7 cellular contexts compared by ENCODE assay signal in genomic region chr17:64989756-64990155, GRCh38.
DNase-seq lines count a peak whose midpoint lies in the region; ATAC-seq and TF ChIP-seq lines count a peak whose summit lies in the region.
"Not testable (repeated sequence)": the region's sequence is repeated elsewhere in the genome, so short reads cannot be mapped to it uniquely, and the experiment has no call there.

No MANE protein-coding gene starts in this region.

- not testable (repeated sequence) for TF ChIP-seq POLR2A in breast epithelium (IDR thresholded peaks at IDR 0.05); esophagus squamous epithelium (IDR thresholded peaks at IDR 0.05); prostate gland (IDR thresholded peaks at IDR 0.05); stomach (IDR thresholded peaks at IDR 0.05)

- H3K27ac Mint-ChIP-seq in CD4-positive, alpha-beta T cell, result peak overlapping the region; percentile 44

- TF ChIP-seq EP300 in stomach (IDR thresholded peaks at IDR 0.05), result not testable (repeated sequence)

- not testable (repeated sequence) for H3K4me3 Mint-ChIP-seq in CD4-positive, alpha-beta T cell

- CTCF ChIA-PET in CD4-positive, alpha-beta T cell (lab: Charles Lee); RWPE1 (lab: Yijun Ruan, JAX): not testable (repeated sequence)

- POLR2A ChIA-PET in CD4-positive, alpha-beta T cell (lab: Charles Lee), result interaction anchor here (2.9 kb wide), 1 partner anchor 14 kb away, joined by 9 read pairs; no protein-coding TSS in a partner anchor
- POLR2A ChIA-PET in RWPE1 (lab: Yijun Ruan, JAX; ENCODE audit: low non-redundant PET), result not testable (repeated sequence)

- H3K4me1 ChIP-seq in breast epithelium, result not testable (repeated sequence)
- H3K4me1 ChIP-seq in esophagus squamous epithelium, result peaks cover 5 to 45% (median 31%) of the 10 kb centered on the region in 3 donors
- peaks cover 14% of the 10 kb centered on the region for H3K4me1 ChIP-seq in prostate gland (replicated peaks)
- peaks cover 8 to 54% (median 30%) of the 10 kb centered on the region in 4 donors for H3K4me1 ChIP-seq in stomach

- WGBS in esophagus squamous epithelium, 2 donors, result 77 to 95% methylated on average over 2 to 3 of the region's 3 CpGs
- 93% methylated on average over 3 of the region's 3 CpGs for WGBS in prostate gland
- WGBS in stomach, 5 donors, result 82 to 100% (median 94%) methylated on average over 3 of the region's 3 CpGs

- DNase-seq in CD4-positive, alpha-beta T cell; RWPE1 (ENCODE audit: low spot score); breast epithelium (ENCODE audit: low spot score in 2 of 2); esophagus squamous epithelium (lab: John Stamatoyannopoulos, UW); prostate gland (ENCODE audit: low spot score); stomach: not testable (repeated sequence)
- peak; percentile 32 for DNase-seq in islet precursor cell

- not testable (repeated sequence) for ATAC-seq in CD4-positive, alpha-beta T cell (ENCODE audit: poor library complexity)

- H3K36me3 ChIP-seq in breast epithelium, esophagus squamous epithelium, prostate gland, stomach: not testable (repeated sequence)

- H3K27me3 ChIP-seq in CD4-positive, alpha-beta T cell (ENCODE audit: control insufficient read depth, insufficient read depth, low read length); breast epithelium; esophagus squamous epithelium; prostate gland (replicated peaks; ENCODE audit: insufficient read depth); stomach: not testable (repeated sequence)

- H3K36me3 Mint-ChIP-seq in CD4-positive, alpha-beta T cell (ENCODE audit: low read depth), result not testable (repeated sequence)

- H3K9me3 ChIP-seq in CD4-positive, alpha-beta T cell (ENCODE audit: control insufficient read depth, low read length); breast epithelium; esophagus squamous epithelium; prostate gland; stomach: not testable (repeated sequence)

- H3K4me1 Mint-ChIP-seq in CD4-positive, alpha-beta T cell (ENCODE audit: low read depth), result peaks cover 20% of the 10 kb centered on the region

- not testable (repeated sequence) for H3K4me3 ChIP-seq in breast epithelium, esophagus squamous epithelium, prostate gland, stomach

- TF ChIP-seq CTCF in CD4-positive, alpha-beta T cell (IDR thresholded peaks at IDR 0.05); RWPE1 (conservative IDR thresholded peaks at IDR 0.05; ENCODE audit: low read depth); breast epithelium (IDR thresholded peaks at IDR 0.05); esophagus squamous epithelium (IDR thresholded peaks at IDR 0.05); prostate gland (IDR thresholded peaks at IDR 0.05); stomach (IDR thresholded peaks at IDR 0.05): not testable (repeated sequence)

- intact Hi-C loops in CD4-positive, alpha-beta T cell (cut with DNase I, micrococcal nuclease), result loop anchor here (2.0 to 5.0 kb wide), 2 partner anchors 31 to 113 kb away; no protein-coding TSS in a partner anchor
- intact Hi-C loops in breast epithelium (cut with DNase I; ENCODE audit: low total_unique reads); prostate gland (cut with DNase I); stomach (cut with DNase I; ENCODE audit: low total_unique reads): not testable (repeated sequence)
- intact Hi-C loops in esophagus squamous epithelium (cut with DNase I), result loop anchor here (10.0 kb wide), 1 partner anchor 65 kb away; the partner anchor contains the start of gene GNA13

- not testable (repeated sequence) for H3K9me3 Mint-ChIP-seq in CD4-positive, alpha-beta T cell

- not testable (repeated sequence) for H3K27ac ChIP-seq in CD4-positive, alpha-beta T cell (ENCODE audit: low read depth, low read length)
- H3K27ac ChIP-seq in RWPE1 (peak overlapping the region; percentile 43), breast epithelium (peak overlapping the region; percentile 86 to 87), esophagus squamous epithelium (peak overlapping the region in 3 of 4 donors; percentile 62 to 73 (median 69)), prostate gland (peak overlapping the region; percentile 65 to 66), stomach (peak overlapping the region in 4 of 5 donors; percentile 55 to 86 (median 70))

- not testable (repeated sequence) for H3K27me3 Mint-ChIP-seq in CD4-positive, alpha-beta T cell
